In genomic region chr16:85382717-85383118, GRCh38 we compare ENCODE assay signal across 17 cellular contexts.
DNase-seq lines count a peak whose midpoint lies in the region; ATAC-seq, FAIRE-seq and TF ChIP-seq lines count a peak whose summit lies in the region.
"Had no signal": no experiment of that assay in that cellular context is flagged by ENCODE, and none has a peak within 500 bp of the region (broad histone marks: within the 10 kb centered on the region; RNA-seq: fewer than 3 reads in every experiment).

No MANE protein-coding gene starts in this region.

- H3K4me3 ChIP-seq in brain microvascular endothelial cell (ENCODE audit: low read depth, low read length): no peak overlapping the region
- H3K4me3 ChIP-seq in lower lobe of right lung: no peak overlapping the region
- H3K4me3 ChIP-seq: GM23248 had no signal

- no peaks in the 10 kb centered on the region for H3K9me3 ChIP-seq in lower lobe of right lung

- H3K27me3 ChIP-seq in brain microvascular endothelial cell (replicated peaks): no peaks in the 10 kb centered on the region
- H3K27me3 ChIP-seq in lower lobe of right lung (ENCODE audit: low read depth): no peaks in the 10 kb centered on the region

- no peak for ATAC-seq in left ventricle myocardium superior
- no peak for ATAC-seq in left cardiac atrium
- ATAC-seq in lower lobe of right lung: no peak
- ATAC-seq in GM21576 (IDR thresholded peaks at IDR 0.05; ENCODE audit: unreplicated experiment): no peak

- TF ChIP-seq CTCF in brain microvascular endothelial cell (IDR thresholded peaks at IDR 0.05; ENCODE audit: low read depth, low read length, missing control alignments): no peak
- no peak for TF ChIP-seq CTCF in lower lobe of right lung (IDR thresholded peaks at IDR 0.05)

- H3K27ac ChIP-seq in brain microvascular endothelial cell (peak overlapping the region; percentile 35), lower lobe of right lung (no peak overlapping the region)

- H3K4me1 ChIP-seq in lower lobe of right lung: peaks cover 21% of the 10 kb centered on the region

- in situ Hi-C loops in brain microvascular endothelial cell (cut with HindIII; ENCODE audit: low pct_ligation_motif_present, low sequenced_read_pairs): no loop called here

- no peaks in the 10 kb centered on the region for H3K36me3 ChIP-seq in brain microvascular endothelial cell (replicated peaks)
- H3K36me3 ChIP-seq in lower lobe of right lung: no peaks in the 10 kb centered on the region

- intact Hi-C loops in left ventricle myocardium superior (cut with micrococcal nuclease): no loop called here
- intact Hi-C loops in left cardiac atrium (cut with DNase I): no loop called here
- intact Hi-C loops in lower lobe of right lung (cut with DNase I): no loop called here

- peak; percentile 21 for DNase-seq in left ventricle myocardium superior
- no peak for DNase-seq in left cardiac atrium
- no peak for DNase-seq in brain microvascular endothelial cell
- DNase-seq in lower lobe of right lung: peak; percentile 31
- no peak for DNase-seq in RCC 7860 (ENCODE audit: low spot score)
- no peak for DNase-seq in NCI-H446 (lab: John Stamatoyannopoulos, UW)
- no peak for DNase-seq in NCI-H345 (lab: John Stamatoyannopoulos, UW)
- DNase-seq: COR-L47, NCI-H1417 treated with DMSO at 0.1 percent for 48 hours, NCI-H2029, NCI-H2171, NCI-H510A, NCI-H82, SHP77 treated with DMSO at 0.1 percent for 48 hours had no signal

- no peak for FAIRE-seq in RCC 7860 (lab: Jason Lieb, UNC)
- FAIRE-seq: GM12892 had no signal

Comparison
In these comparisons a context has a peak if more than half of its experiments do, and no peak if none do; other contexts are left out.
1. DNase-seq: peak in left ventricle myocardium superior (single experiment) and lower lobe of right lung (single experiment); none in left cardiac atrium (single experiment), brain microvascular endothelial cell (single experiment), RCC 7860 (single experiment), NCI-H446 (0 of 2) and NCI-H345 (single experiment).